Comparison of ENCODE assay signal across 23 cellular contexts in genomic region chr14:30786701-30787100, GRCh38.
A peak's percentile ranks its signal among the peaks of the same experiment; 100 is the strongest.
DNase-seq lines count a peak whose midpoint lies in the region; ATAC-seq and TF ChIP-seq lines count a peak whose summit lies in the region.
"Had no signal": no experiment of that assay in that cellular context is flagged by ENCODE, and none has a peak within 500 bp of the region (broad histone marks: within the 10 kb centered on the region; RNA-seq: fewer than 3 reads in every experiment).

No MANE protein-coding gene starts in this region.

- no peaks in the 10 kb centered on the region for H3K36me3 ChIP-seq in GM23338 (ENCODE audit: insufficient read depth)
- no peaks in the 10 kb centered on the region for H3K36me3 ChIP-seq in neural progenitor cell
- H3K36me3 ChIP-seq in left lung = no peaks in the 10 kb centered on the region
- H3K36me3 ChIP-seq: BE2C, BLaER1 had no signal

- DNase-seq in GM23338 (ENCODE audit: low spot score) (no peak), OCI-M1 (lab: John Stamatoyannopoulos, UW) (peak; percentile 40), neural progenitor cell (ENCODE audit: low spot score) (no peak), GM03348 (ENCODE audit: low spot score) (no peak), left lung (no peak), immature natural killer cell (no peak)
- DNase-seq: 8988T; ACHN; BE2C; C1 segment of cervical spinal cord; CD4-positive, alpha-beta memory T cell; CD4-positive, CD25-positive, alpha-beta regulatory T cell; CD8-positive, alpha-beta memory T cell; COR-L47; DMS 273 treated with DMSO at 0.1 percent for 48 hours; DMS153; DMS53; DMS79; DND-41; EL; GDM1 had no signal

- H3K4me3 Mint-ChIP-seq in GM23338 = no peak overlapping the region
- H3K4me3 Mint-ChIP-seq in neural progenitor cell = no peak overlapping the region
- H3K4me3 Mint-ChIP-seq in immature natural killer cell = no peak overlapping the region
- H3K4me3 Mint-ChIP-seq: CD14-positive monocyte; CD4-positive, alpha-beta memory T cell; CD4-positive, CD25-positive, alpha-beta regulatory T cell; CD8-positive, alpha-beta memory T cell had no signal

- H3K9me2 ChIP-seq in GM23338 (ENCODE audit: insufficient read depth) = no peaks in the 10 kb centered on the region

- H3K4me3 ChIP-seq in GM23338 (no peak overlapping the region), neural progenitor cell (no peak overlapping the region), left lung (no peak overlapping the region)
- H3K4me3 ChIP-seq: BLaER1 had no signal

- H2AFZ ChIP-seq in GM23338 (peak overlapping the region; percentile 1; the same call in 1 of the 2 replicates), neural progenitor cell (replicated peaks) (peak overlapping the region; percentile 84)

- H3K36me3 Mint-ChIP-seq in GM23338 (ENCODE audit: low read depth) (no peaks in the 10 kb centered on the region), neural progenitor cell (no peaks in the 10 kb centered on the region), immature natural killer cell (no peaks in the 10 kb centered on the region)
- H3K36me3 Mint-ChIP-seq: CD14-positive monocyte; CD4-positive, alpha-beta memory T cell; CD4-positive, CD25-positive, alpha-beta regulatory T cell; CD8-positive, alpha-beta memory T cell had no signal

- no peak overlapping the region for H3K27ac ChIP-seq in GM23338 (ENCODE audit: low read depth)
- no peak overlapping the region for H3K27ac ChIP-seq in neural progenitor cell
- no peak overlapping the region for H3K27ac ChIP-seq in left lung
- H3K27ac ChIP-seq: BLaER1 had no signal

- no peaks in the 10 kb centered on the region for H3K9me3 Mint-ChIP-seq in GM23338
- peaks cover 6% of the 10 kb centered on the region for H3K9me3 Mint-ChIP-seq in neural progenitor cell
- peaks cover 0 to 6% (median 2%) of the 10 kb centered on the region in 6 donors for H3K9me3 Mint-ChIP-seq in immature natural killer cell

- H3K9me3 ChIP-seq in neural progenitor cell (ENCODE audit: low read depth) = no peaks in the 10 kb centered on the region
- H3K9me3 ChIP-seq in left lung = no peaks in the 10 kb centered on the region
- H3K9me3 ChIP-seq: BE2C, BLaER1 had no signal

- intact Hi-C loops in left lung (cut with DNase I) = no loop called here

- TF ChIP-seq CTCF in GM23338 (conservative IDR thresholded peaks at IDR 0.05; ENCODE audit: low read depth in 2 of 2) (no peak), neural progenitor cell (IDR thresholded peaks at IDR 0.05) (no peak), left lung (IDR thresholded peaks at IDR 0.05) (no peak)

- H3K27ac Mint-ChIP-seq in GM23338 (no peak overlapping the region), neural progenitor cell (no peak overlapping the region), immature natural killer cell (no peak overlapping the region)
- H3K27ac Mint-ChIP-seq: CD14-positive monocyte; CD4-positive, alpha-beta memory T cell; CD4-positive, CD25-positive, alpha-beta regulatory T cell; CD8-positive, alpha-beta memory T cell had no signal

- no peak overlapping the region for H3K9ac ChIP-seq in neural progenitor cell
- H3K9ac ChIP-seq: BLaER1 had no signal

- no peaks in the 10 kb centered on the region for H3K4me1 Mint-ChIP-seq in GM23338
- H3K4me1 Mint-ChIP-seq in neural progenitor cell = peaks cover 2% of the 10 kb centered on the region
- no peaks in the 10 kb centered on the region for H3K4me1 Mint-ChIP-seq in immature natural killer cell
- H3K4me1 Mint-ChIP-seq: CD14-positive monocyte; CD4-positive, alpha-beta memory T cell; CD8-positive, alpha-beta memory T cell had no signal

- H4K20me1 ChIP-seq in GM23338 (replicated peaks; ENCODE audit: insufficient read depth) (no peaks in the 10 kb centered on the region), neural progenitor cell (ENCODE audit: low read depth) (no peaks in the 10 kb centered on the region)
- H4K20me1 ChIP-seq: BLaER1 had no signal

- no peaks in the 10 kb centered on the region for H3F3A ChIP-seq in GM23338 (replicated peaks; ENCODE audit: low read depth)
- H3F3A ChIP-seq in neural progenitor cell (ENCODE audit: low read depth) = no peaks in the 10 kb centered on the region

- no peaks in the 10 kb centered on the region for H3K4me1 ChIP-seq in GM23338 (ENCODE audit: insufficient read depth)
- peaks cover 7% of the 10 kb centered on the region for H3K4me1 ChIP-seq in neural progenitor cell
- no peaks in the 10 kb centered on the region for H3K4me1 ChIP-seq in left lung
- H3K4me1 ChIP-seq: BE2C, BLaER1 had no signal

- ATAC-seq in GM23338 (no peak), left lung (no peak)

- H3K4me2 ChIP-seq in GM23338 = no peak overlapping the region
- no peak overlapping the region for H3K4me2 ChIP-seq in neural progenitor cell
- H3K4me2 ChIP-seq: BLaER1 had no signal

- H3K27me3 Mint-ChIP-seq in GM23338 (ENCODE audit: insufficient read depth, low read depth, poor library complexity) = no peaks in the 10 kb centered on the region
- no peaks in the 10 kb centered on the region for H3K27me3 Mint-ChIP-seq in neural progenitor cell (ENCODE audit: insufficient read depth, low read depth)
- H3K27me3 Mint-ChIP-seq in immature natural killer cell (ENCODE audit: low read depth in 3 of 3) = peaks cover 3 to 12% (median 4%) of the 10 kb centered on the region in 3 donors

- H3K79me2 ChIP-seq in GM23338 (replicated peaks; ENCODE audit: insufficient read depth) = no peaks in the 10 kb centered on the region
- no peaks in the 10 kb centered on the region for H3K79me2 ChIP-seq in neural progenitor cell (ENCODE audit: low read depth)

- H3K27me3 ChIP-seq in GM23338 (ENCODE audit: insufficient read depth) = no peaks in the 10 kb centered on the region
- no peaks in the 10 kb centered on the region for H3K27me3 ChIP-seq in neural progenitor cell
- no peaks in the 10 kb centered on the region for H3K27me3 ChIP-seq in left lung
- H3K27me3 ChIP-seq: BLaER1 had no signal

TF ChIP-seq in GM23338, 12 proteins besides CTCF, POLR2A, EP300 and RAD21 (continues in another document):
- TF ChIP-seq EZH2phosphoT487 (IDR thresholded peaks at IDR 0.05; ENCODE audit: unreplicated experiment) = no peak
- TF ChIP-seq STAT1 (IDR thresholded peaks at IDR 0.05; ENCODE audit: unreplicated experiment) = no peak
- TF ChIP-seq POLR2AphosphoS5 (IDR thresholded peaks at IDR 0.05; ENCODE audit: low read depth) = no peak
- no peak for TF ChIP-seq ZNF331 (CRISPR knock-in tag; IDR thresholded peaks at IDR 0.05; ENCODE audit: low read depth)
- no peak for TF ChIP-seq REST (IDR thresholded peaks at IDR 0.05; ENCODE audit: unreplicated experiment)
- no peak for TF ChIP-seq EZH2 (IDR thresholded peaks at IDR 0.05; ENCODE audit: low read depth, unreplicated experiment)
- no peak for TF ChIP-seq ETS1 (IDR thresholded peaks at IDR 0.05)
- TF ChIP-seq CREB1 (CRISPR knock-in tag; IDR thresholded peaks at IDR 0.05; ENCODE audit: low read depth) = no peak
